8 cellular contexts compared by ENCODE assay signal in genomic region chr2:234951386-234952269, GRCh38. TPM values are rescaled to one million over a fixed set of nuclear protein-coding genes. Genes with fewer than 3 reads are reported as not detected.
A peak's percentile ranks its signal among the peaks of the same experiment; 100 is the strongest.
DNase-seq lines count a peak whose midpoint lies in the region; ATAC-seq, FAIRE-seq and TF ChIP-seq lines count a peak whose summit lies in the region.

Gene SH3BP4, plus strand, starts transcription at chr2:234952017. Its CDS starts 82,986 bp downstream, at chr2:235035003.

- H3K27ac ChIP-seq in HUES48 (ENCODE audit: low read depth, low read length) (peak within 1 kb of the TSS; percentile 30), keratinocyte (ENCODE audit: control insufficient read depth, insufficient read depth, low read length) (peak within 1 kb of the TSS; percentile 98), small intestine (ENCODE audit: low read depth in 1 of 2, low read length in 1 of 2) (peak within 1 kb of the TSS; percentile 12 to 81)

- H3K4me3 Mint-ChIP-seq in T-cell: peak within 1 kb of the TSS; percentile 74 to 77 (median 77)

- peaks cover 5% of the 10 kb centered on the region for H3K9me1 ChIP-seq in keratinocyte (ENCODE audit: control insufficient read depth, extremely low read depth, insufficient read depth, low read length)

- no peak within 1 kb of the TSS for H2AFZ ChIP-seq in keratinocyte (ENCODE audit: control insufficient read depth, low read length)

- H3K4me1 Mint-ChIP-seq in T-cell: peaks cover 8 to 18% (median 12%) of the 10 kb centered on the region in 3 donors

- FAIRE-seq in keratinocyte (lab: Jason Lieb, UNC) (no peak), small intestine (lab: Jason Lieb, UNC) (no peak)

- CTCF ChIA-PET in T-cell (lab: Charles Lee): no interaction called here

- peak within 1 kb of the TSS; percentile 80 for H3K4me3 ChIP-seq in HUES48 (ENCODE audit: low read depth, low read length)
- peak within 1 kb of the TSS; percentile 79 for H3K4me3 ChIP-seq in choroid plexus epithelial cell (ENCODE audit: low read depth, low read length)
- H3K4me3 ChIP-seq in keratinocyte (ENCODE audit: control insufficient read depth in 2 of 3, extremely low read depth in 1 of 3, insufficient read depth in 2 of 3, low read depth in 1 of 3, low read length in 3 of 3): peak within 1 kb of the TSS; percentile 78 to 93 (median 88)
- peak within 1 kb of the TSS; percentile 64 to 77 for H3K4me3 ChIP-seq in small intestine (ENCODE audit: low read depth in 1 of 2, low read length in 2 of 2)

- H4K20me1 ChIP-seq in keratinocyte (ENCODE audit: control insufficient read depth, extremely low read depth, insufficient read depth, low read length): peaks cover under 1% of the 10 kb centered on the region

- dilution Hi-C loops in keratinocyte (cut with MboI; ENCODE audit: extremely low pct_ligation_motif_present, low sequenced_read_pairs): no loop called here

- peaks cover 67 to 75% of the 10 kb centered on the region in 2 donors for H3K27me3 Mint-ChIP-seq in T-cell

- ATAC-seq in T-cell (replicated peaks in 1 of 4) (peak; percentile 35 to 71 (median 59)), HG03135 (IDR thresholded peaks at IDR 0.05; ENCODE audit: unreplicated experiment) (no peak), GM18519 (IDR thresholded peaks at IDR 0.05; ENCODE audit: low FRiP score, unreplicated experiment) (no peak)

- H3K4me2 ChIP-seq in keratinocyte (ENCODE audit: control insufficient read depth, extremely low read depth, insufficient read depth, low read depth, low read length): peak within 1 kb of the TSS; percentile 100

- POLR2A ChIA-PET in T-cell (lab: Charles Lee): no interaction called here

- no peaks in the 10 kb centered on the region for H3K36me3 ChIP-seq in HUES48 (ENCODE audit: control insufficient read depth, insufficient read depth, low read length)
- H3K36me3 ChIP-seq in keratinocyte (ENCODE audit: control insufficient read depth in 2 of 2, extremely low read depth in 1 of 2, insufficient read depth in 2 of 2, low read length in 2 of 2): peaks cover 0 to 10% of the 10 kb centered on the region in 2 experiments
- no peaks in the 10 kb centered on the region for H3K36me3 ChIP-seq in small intestine (ENCODE audit: control insufficient read depth in 2 of 2, insufficient read depth in 2 of 2, low read length in 2 of 2)

- H3K4me1 ChIP-seq in HUES48 (ENCODE audit: control insufficient read depth, insufficient read depth, low read length): peaks cover 48% of the 10 kb centered on the region
- H3K4me1 ChIP-seq in keratinocyte (ENCODE audit: control insufficient read depth, extremely low read depth, insufficient read depth, low read length): peaks cover 61% of the 10 kb centered on the region
- peaks cover 0 to 4% of the 10 kb centered on the region in 2 donors for H3K4me1 ChIP-seq in small intestine (ENCODE audit: control insufficient read depth in 2 of 2, insufficient read depth in 1 of 2, low read depth in 1 of 2, low read length in 1 of 2)

- H3K27me3 ChIP-seq in HUES48 (ENCODE audit: control insufficient read depth, insufficient read depth, low read length): peaks cover 23% of the 10 kb centered on the region
- no peaks in the 10 kb centered on the region for H3K27me3 ChIP-seq in keratinocyte (ENCODE audit: control insufficient read depth, extremely low read depth, insufficient read depth, low read length)
- no peaks in the 10 kb centered on the region for H3K27me3 ChIP-seq in small intestine (ENCODE audit: control insufficient read depth in 2 of 2, insufficient read depth in 2 of 2, low read length in 2 of 2)

- H3K9me3 ChIP-seq in HUES48 (ENCODE audit: control insufficient read depth, insufficient read depth, low read length): no peaks in the 10 kb centered on the region
- H3K9me3 ChIP-seq in keratinocyte (ENCODE audit: control insufficient read depth, low read depth, low read length): no peaks in the 10 kb centered on the region
- no peaks in the 10 kb centered on the region for H3K9me3 ChIP-seq in small intestine (ENCODE audit: control insufficient read depth, low read depth)

- no peak within 1 kb of the TSS for H3K27ac Mint-ChIP-seq in T-cell

- 1% methylated on average over 30 to 113 of the region's 113 CpGs for WGBS in small intestine, 3 donors

- DNase-seq in AG20443 (ENCODE audit: low spot score) (peak; percentile 97), T-cell (peak in 2 of 34 experiments; percentile 17 to 20), choroid plexus epithelial cell (ENCODE audit: low read depth) (peak; percentile 81), keratinocyte (ENCODE audit: low read depth, low spot score) (no peak), small intestine (peak; percentile 62)

- H3K9ac ChIP-seq in HUES48 (ENCODE audit: low read depth, low read length) (peak within 1 kb of the TSS; percentile 66), keratinocyte (ENCODE audit: control insufficient read depth, extremely low read depth, insufficient read depth, low read length) (peak within 1 kb of the TSS; percentile 94)

- no peaks in the 10 kb centered on the region for H3K36me3 Mint-ChIP-seq in T-cell

- H3K79me2 ChIP-seq in keratinocyte (ENCODE audit: control insufficient read depth, insufficient read depth, low read length): peaks cover 47% of the 10 kb centered on the region

- TF ChIP-seq CTCF in choroid plexus epithelial cell (conservative IDR thresholded peaks at IDR 0.05; ENCODE audit: low read depth, low read length) (no peak), keratinocyte (optimal IDR thresholded peaks at IDR 0.05 in 1 of 3, IDR thresholded peaks at IDR 0.05 in 1 of 3, conservative IDR thresholded peaks at IDR 0.05 in 1 of 3; ENCODE audit: extremely low read depth in 1 of 3, insufficient read depth in 2 of 3, low read length in 3 of 3) (no peak)

- H3K9me3 Mint-ChIP-seq in T-cell: no peaks in the 10 kb centered on the region

RNA-seq across cellular contexts. Expression of gene SH3BP4, which starts in this region (rescaled TPM):
- total RNA-seq in T-cell: 1 to 10 TPM in 1 of 5 donors, under 1 TPM in 4; 0.14 to 1.3 (median 0.50) TPM
- polyA plus RNA-seq in keratinocyte (46.4 to 56.4 TPM (median 50.4 TPM) in 3 replicates), small intestine (10 to 100 TPM in 1 of 3 donors, 1 to 10 TPM in 2; 3.6 to 36.7 (median 5.1) TPM)
- polyA plus RNA-seq in keratinocyte (2011; ENCODE audit: low read depth): 15.7 TPM
- 38.6 and 45.2 TPM in 2 replicates for polyA plus RNA-seq in keratinocyte (2011; cell fraction: cytosol; rRNA removed)
- 62.3 and 64.3 TPM in 2 replicates for polyA plus RNA-seq in keratinocyte (2011; cell fraction: nucleus; rRNA removed)
- polyA plus RNA-seq in keratinocyte (2012; ENCODE audit: low replicate concordance): 18.3 and 39.2 TPM in 2 replicates
- polyA minus RNA-seq in keratinocyte: 56.4 to 124 TPM (median 78.8 TPM) in 3 replicates
- 33.4 TPM for polyA minus RNA-seq in keratinocyte (2011; cell fraction: cytosol; rRNA and poly(A)+ RNA removed)
- 43.1 and 65.2 TPM in 2 replicates for polyA minus RNA-seq in keratinocyte (2011; cell fraction: nucleus; rRNA and poly(A)+ RNA removed)

Comparison
In these comparisons a context has a peak if more than half of its experiments do, and no peak if none do; other contexts are left out.
1. H3K27ac ChIP-seq: peak in every context shown above with its lines; median percentile 98 in keratinocyte; 46 in small intestine; 30 in HUES48.
2. ATAC-seq: peak in T-cell (4 of 4); none in HG03135 (single experiment) and GM18519 (single experiment).
3. Peak in every context shown above with its lines, with median percentiles within 50 percentile points of each other: H3K4me3 ChIP-seq.